Comparison of ENCODE assay signal across 11 cellular contexts in the genomic region with DNA sequence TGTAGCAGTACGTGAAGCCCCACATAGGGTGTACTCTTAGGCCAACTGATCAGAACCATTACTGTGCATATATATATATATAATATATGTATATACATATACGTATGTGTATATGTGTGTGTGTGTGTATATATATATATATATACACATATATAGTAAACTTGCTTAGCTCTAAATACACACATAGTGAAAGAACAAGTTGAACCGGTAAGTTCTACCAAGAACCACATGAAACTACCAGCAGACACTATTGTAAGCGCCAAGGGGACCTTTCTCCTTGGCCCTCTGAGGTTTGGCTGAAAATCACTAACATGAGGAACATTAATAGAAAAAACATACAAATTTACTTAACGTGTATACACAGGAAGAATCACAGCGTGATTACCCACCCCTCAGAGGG. TPM values are rescaled to one million over a fixed set of nuclear protein-coding genes. Genes with fewer than 3 reads are reported as not detected.
DNase-seq lines count a peak whose midpoint lies in the region; ATAC-seq, FAIRE-seq and TF ChIP-seq lines count a peak whose summit lies in the region.
"Had no signal": no experiment of that assay in that cellular context is flagged by ENCODE, and none has a peak within 500 bp of the region (broad histone marks: within the 10 kb centered on the region; RNA-seq: fewer than 3 reads in every experiment).

No MANE protein-coding gene starts in this region.

- dilution Hi-C loops in keratinocyte (cut with MboI; ENCODE audit: extremely low pct_ligation_motif_present, low sequenced_read_pairs), result no loop called here

- intact Hi-C loops in head of caudate nucleus (cut with DNase I), result loop anchor here (10.0 kb wide), 1 partner anchor 496 kb away; a partner anchor contains a TSS

- no peak for TF ChIP-seq EP300 in A549 (IDR thresholded peaks at IDR 0.05)

- in situ Hi-C loops in astrocyte of the cerebellum (cut with HindIII; ENCODE audit: low sequenced_read_pairs), result no loop called here

- no peaks in the 10 kb centered on the region for H3K9me3 ChIP-seq in A549
- no peaks in the 10 kb centered on the region for H3K9me3 ChIP-seq in keratinocyte (ENCODE audit: control insufficient read depth, low read depth, low read length)

- ATAC-seq in A549 (no peak), HG03139 (IDR thresholded peaks at IDR 0.05; ENCODE audit: unreplicated experiment) (no peak)

- peak overlapping the region; percentile 90 for H3K4me2 ChIP-seq in A549
- peak overlapping the region; percentile 72 for H3K4me2 ChIP-seq in keratinocyte (ENCODE audit: control insufficient read depth, extremely low read depth, insufficient read depth, low read depth, low read length)

- no peak for DNase-seq in A549 (ENCODE audit: low read depth in 1 of 2, low spot score in 1 of 2)
- no peak for DNase-seq in HFF-Myc (ENCODE audit: extremely low read depth, low read depth)
- no peak for DNase-seq in astrocyte of the cerebellum (ENCODE audit: low read depth)
- DNase-seq in keratinocyte (ENCODE audit: low read depth, low spot score), result no peak
- DNase-seq in head of caudate nucleus, result no peak
- DNase-seq in substantia nigra (lab: John Stamatoyannopoulos, UW), result no peak
- no peak for DNase-seq in superior temporal gyrus (ENCODE audit: extremely low spot score)
- DNase-seq: cerebellar nuclear complex, hypothalamus, Kasumi-1 had no signal

- 73% methylated on average over 6 of the region's 6 CpGs for WGBS in A549 (ENCODE audit: missing lambda C conversion rate)

- H3K27me3 ChIP-seq in keratinocyte (ENCODE audit: control insufficient read depth, extremely low read depth, insufficient read depth, low read length), result no peaks in the 10 kb centered on the region

- peaks cover 44% of the 10 kb centered on the region for H3K79me2 ChIP-seq in keratinocyte (ENCODE audit: control insufficient read depth, insufficient read depth, low read length)

- H4K20me1 ChIP-seq in keratinocyte (ENCODE audit: control insufficient read depth, extremely low read depth, insufficient read depth, low read length), result no peaks in the 10 kb centered on the region

- H3K4me1 ChIP-seq in A549, result peaks cover 15% of the 10 kb centered on the region
- peaks cover 9% of the 10 kb centered on the region for H3K4me1 ChIP-seq in keratinocyte (ENCODE audit: control insufficient read depth, extremely low read depth, insufficient read depth, low read length)

- H3K4me3 ChIP-seq in A549 (peak overlapping the region; percentile 76), HFF-Myc (replicated peaks; ENCODE audit: low read depth, low read length) (peak overlapping the region; percentile 60), astrocyte of the cerebellum (ENCODE audit: low read depth, low read length) (peak overlapping the region; percentile 91), keratinocyte (ENCODE audit: control insufficient read depth in 2 of 3, extremely low read depth in 1 of 3, insufficient read depth in 2 of 3, low read depth in 1 of 3, low read length in 3 of 3) (peak overlapping the region; percentile 77 to 94 (median 88))

- H3K9me1 ChIP-seq in keratinocyte (ENCODE audit: control insufficient read depth, extremely low read depth, insufficient read depth, low read length), result no peaks in the 10 kb centered on the region

- FAIRE-seq in A549 (lab: Jason Lieb, UNC) (no peak), keratinocyte (lab: Jason Lieb, UNC) (no peak)

- H3K36me3 ChIP-seq in keratinocyte (ENCODE audit: control insufficient read depth in 2 of 2, extremely low read depth in 1 of 2, insufficient read depth in 2 of 2, low read length in 2 of 2), result no peaks in the 10 kb centered on the region

- peak overlapping the region; percentile 90 to 92; a peak in 4 of 6 replicates for H3K27ac ChIP-seq in A549
- H3K27ac ChIP-seq in keratinocyte (ENCODE audit: control insufficient read depth, insufficient read depth, low read length), result no peak overlapping the region
- H3K27ac ChIP-seq in substantia nigra (ENCODE audit: low read depth, low read length, poor library complexity, severe bottlenecking), result no peak overlapping the region

- TF ChIP-seq POLR2A in A549 (IDR thresholded peaks at IDR 0.05; ENCODE audit: low read length), result no peak

- no peak overlapping the region for H2AFZ ChIP-seq in keratinocyte (ENCODE audit: control insufficient read depth, low read length)

- H3K9ac ChIP-seq in keratinocyte (ENCODE audit: control insufficient read depth, extremely low read depth, insufficient read depth, low read length), result peak overlapping the region; percentile 92

- TF ChIP-seq CTCF in A549 (IDR thresholded peaks at IDR 0.05), result no peak
- no peak for TF ChIP-seq CTCF in HFF-Myc (IDR thresholded peaks at IDR 0.05; ENCODE audit: low read depth, low read length, missing control alignments)
- no peak for TF ChIP-seq CTCF in astrocyte of the cerebellum (IDR thresholded peaks at IDR 0.05; ENCODE audit: low read depth, low read length, missing control alignments)
- no peak for TF ChIP-seq CTCF in keratinocyte (optimal IDR thresholded peaks at IDR 0.05 in 1 of 3, IDR thresholded peaks at IDR 0.05 in 1 of 3, conservative IDR thresholded peaks at IDR 0.05 in 1 of 3; ENCODE audit: extremely low read depth in 1 of 3, insufficient read depth in 2 of 3, low read length in 3 of 3)

- no peak for TF ChIP-seq RAD21 in A549 (conservative IDR thresholded peaks at IDR 0.05 in 1 of 2, IDR thresholded peaks at IDR 0.05 in 1 of 2)

- POLR2A ChIA-PET in A549 (lab: Yijun Ruan, JAX), result no interaction called here

- CTCF ChIA-PET in A549 (lab: Yijun Ruan, JAX), result interaction anchor here (1.7 to 3.0 kb wide), 4 partner anchors 16 to 531 kb away, joined by 7 to 15 read pairs (median 10); no protein-coding TSS in a partner anchor

TF ChIP-seq in A549, 52 proteins besides CTCF, POLR2A, EP300 and RAD21:
- TF ChIP-seq CHD2 (IDR thresholded peaks at IDR 0.05; ENCODE audit: low read length, partially characterized antibody), result no peak
- TF ChIP-seq FOSL2 (IDR thresholded peaks at IDR 0.05), result no peak
- no peak for TF ChIP-seq FOSL2 (CRISPR knock-in tag; IDR thresholded peaks at IDR 0.05)
- TF ChIP-seq, protein P1, sequence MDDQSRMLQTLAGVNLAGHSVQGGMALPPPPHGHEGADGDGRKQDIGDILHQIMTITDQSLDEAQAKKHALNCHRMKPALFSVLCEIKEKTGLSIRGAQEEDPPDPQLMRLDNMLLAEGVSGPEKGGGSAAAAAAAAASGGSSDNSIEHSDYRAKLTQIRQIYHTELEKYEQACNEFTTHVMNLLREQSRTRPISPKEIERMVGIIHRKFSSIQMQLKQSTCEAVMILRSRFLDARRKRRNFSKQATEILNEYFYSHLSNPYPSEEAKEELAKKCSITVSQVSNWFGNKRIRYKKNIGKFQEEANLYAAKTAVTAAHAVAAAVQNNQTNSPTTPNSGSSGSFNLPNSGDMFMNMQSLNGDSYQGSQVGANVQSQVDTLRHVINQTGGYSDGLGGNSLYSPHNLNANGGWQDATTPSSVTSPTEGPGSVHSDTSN (IDR thresholded peaks at IDR 0.05), result no peak
- no peak for TF ChIP-seq NPAS2 (CRISPR knock-in tag; IDR thresholded peaks at IDR 0.05; ENCODE audit: borderline replicate concordance)
- no peak for TF ChIP-seq JUNB (IDR thresholded peaks at IDR 0.05)
- no peak for TF ChIP-seq PHF8 (IDR thresholded peaks at IDR 0.05; ENCODE audit: borderline replicate concordance, low read depth)
- TF ChIP-seq SMC3 (IDR thresholded peaks at IDR 0.05), result no peak
- no peak for TF ChIP-seq MYC (IDR thresholded peaks at IDR 0.05; ENCODE audit: borderline replicate concordance, low read length)
- TF ChIP-seq RFX5 (IDR thresholded peaks at IDR 0.05), result no peak
- no peak for TF ChIP-seq KDM1A (IDR thresholded peaks at IDR 0.05; ENCODE audit: low read depth)
- TF ChIP-seq CEBPB (IDR thresholded peaks at IDR 0.05), result no peak
- TF ChIP-seq EHMT2 (IDR thresholded peaks at IDR 0.05; ENCODE audit: low read depth), result no peak
- TF ChIP-seq ZSCAN20 (CRISPR knock-in tag; IDR thresholded peaks at IDR 0.05), result no peak

RNA-seq across cellular contexts. Expression of a gene that starts 1.8 kb away (rescaled TPM):
- polyA plus RNA-seq in A549 (2011; rRNA removed), result 247 and 398 TPM in 2 replicates
- polyA plus RNA-seq in A549 (2012; cell fraction: cytosol; rRNA removed), result 69.3 and 74.2 TPM in 2 replicates
- polyA plus RNA-seq in A549 (2012; cell fraction: nucleus; rRNA removed), result 42.7 and 63.1 TPM in 2 replicates
- polyA plus RNA-seq in A549 (2017; fragmentation: RNase III; extraction: RNeasy Plus Mini Kit Qiagen cat#74134 plus additional on column Dnase treatment), result 287 to 324 TPM (median 293 TPM) in 3 replicates
- polyA minus RNA-seq in A549 (2011; rRNA and poly(A)+ RNA removed), result 107 and 116 TPM in 2 replicates
- polyA plus RNA-seq in keratinocyte, result 105 to 213 TPM (median 163 TPM) in 3 replicates
- 329 TPM for polyA plus RNA-seq in keratinocyte (2011; ENCODE audit: low read depth)
- polyA plus RNA-seq in keratinocyte (2011; cell fraction: cytosol; rRNA removed), result 113 and 198 TPM in 2 replicates
- 115 and 168 TPM in 2 replicates for polyA plus RNA-seq in keratinocyte (2011; cell fraction: nucleus; rRNA removed)
- 159 and 197 TPM in 2 replicates for polyA plus RNA-seq in keratinocyte (2012; ENCODE audit: low replicate concordance)
- 58.2 to 116 TPM (median 72.0 TPM) in 3 replicates for polyA minus RNA-seq in keratinocyte
- 84.6 TPM for polyA minus RNA-seq in keratinocyte (2011; cell fraction: cytosol; rRNA and poly(A)+ RNA removed)
- polyA minus RNA-seq in keratinocyte (2011; cell fraction: nucleus; rRNA and poly(A)+ RNA removed), result 52.7 and 78.4 TPM in 2 replicates

Comparison
In these comparisons a context has a peak if more than half of its experiments do, and no peak if none do; other contexts are left out.
1. H3K27ac ChIP-seq: peak in A549 (2 of 2); none in keratinocyte (single experiment) and substantia nigra (single experiment).
2. Peak in every context shown above with its lines, with median percentiles within 50 percentile points of each other: H3K4me3 ChIP-seq.